24 cellular contexts compared by ENCODE assay signal in genomic region chr4:183400035-183400434, GRCh38.
"Had no signal": no experiment of that assay in that cellular context is flagged by ENCODE, and none has a peak within 500 bp of the region (broad histone marks: within the 10 kb centered on the region; RNA-seq: fewer than 3 reads in every experiment).

No MANE protein-coding gene starts in this region.

- H3K36me3 Mint-ChIP-seq: activated naive CD8-positive, alpha-beta T cell treated with anti-CD3 and anti-CD28 coated beads, Interleukin-2, amount 10 ng/mL, durations not matched to agents 7 days and 5 days; memory B cell; neural progenitor cell; stimulated activated naive B cell treated with anti-CD40 and anti-IgM and Interleukin-4, amounts not matched to agents 10 μg/mL and 1 μg/mL and 100 μg/mL, for 72 hours had no signal

- H3K4me1 ChIP-seq: neural progenitor cell had no signal

- H3K9me3 Mint-ChIP-seq: activated naive CD8-positive, alpha-beta T cell treated with anti-CD3 and anti-CD28 coated beads, Interleukin-2, amount 10 ng/mL, durations not matched to agents 7 days and 5 days; activated T-cell treated with anti-CD3 and anti-CD28 coated beads, Interleukin-2, amount 50 U/mL, for 24 hours; activated T-helper 2 cell treated with anti-CD3 and anti-CD28 coated beads, Interferon-gamma antibody, Interleukin-2, Interleukin-4, amounts not matched to agents 10 μg/mL and 5 μg/mL and 100 μg/mL, durations not matched to agents 14 hours and 24 hours and 36 hours; memory B cell; neural progenitor cell; stimulated activated naive B cell treated with anti-CD40 and anti-IgM and Interleukin-4, amounts not matched to agents 10 μg/mL and 1 μg/mL and 100 μg/mL, for 72 hours had no signal

- H3K27me3 ChIP-seq: heart right ventricle, sigmoid colon, transverse colon, uterus had no signal

- H3K4me2 ChIP-seq: neural progenitor cell, smooth muscle cell had no signal

- H3K4me3 ChIP-seq: coronary artery, heart right ventricle, neural progenitor cell, sigmoid colon, smooth muscle cell, transverse colon, uterus had no signal

- ATAC-seq: left cardiac atrium; stimulated activated naive B cell treated with anti-CD40 and anti-IgM and Interleukin-4, amounts not matched to agents 10 μg/mL and 1 μg/mL and 100 μg/mL, for 72 hours had no signal

- H3K4me3 Mint-ChIP-seq: activated naive CD8-positive, alpha-beta T cell treated with anti-CD3 and anti-CD28 coated beads, Interleukin-2, amount 10 ng/mL, durations not matched to agents 7 days and 5 days; activated T-cell treated with anti-CD3 and anti-CD28 coated beads, Interleukin-2, amount 50 U/mL, for 24 hours; memory B cell; neural progenitor cell; stimulated activated naive B cell treated with anti-CD40 and anti-IgM and Interleukin-4, amounts not matched to agents 10 μg/mL and 1 μg/mL and 100 μg/mL, for 72 hours had no signal

- H3K9ac ChIP-seq: neural progenitor cell had no signal

- H3K9me3 ChIP-seq: heart right ventricle, sigmoid colon, transverse colon, uterus had no signal

- DNase-seq: activated CD4-positive, alpha-beta T cell treated with anti-CD3 and anti-CD28 coated beads for 1 hour; activated CD4-positive, alpha-beta T cell treated with anti-CD3 and anti-CD28 coated beads, Interleukin-2, amount 50 U/mL, for 4 hours; activated CD8-positive, alpha-beta memory T cell treated with anti-CD3 and anti-CD28 coated beads for 24 hours; activated CD8-positive, alpha-beta memory T cell treated with anti-CD3 and anti-CD28 coated beads, Interleukin-2, amount 50 U/mL, for 4 hours; activated naive CD4-positive, alpha-beta T cell; activated naive CD8-positive, alpha-beta T cell treated with anti-CD3 and anti-CD28 coated beads, Interleukin-2, amount 10 ng/mL, durations not matched to agents 7 days and 5 days; activated T-cell treated with anti-CD3 and anti-CD28 coated beads, Interleukin-2, amount 50 U/mL, for 24 hours; amniotic stem cell; heart right ventricle; left cardiac atrium; stimulated activated CD4-positive, alpha-beta T cell treated with anti-CD3 and anti-CD28 coated beads, Interleukin-15, amount 100 ng/mL, for 24 hours; stimulated activated CD4-positive, alpha-beta T cell treated with anti-CD3 and anti-CD28 coated beads, Interleukin-2, amount 100 ng/mL, for 48 hours; stimulated activated CD8-positive, alpha-beta memory T cell treated with anti-CD3 and anti-CD28 coated beads, Interleukin-4, amount 100 ng/mL, for 48 hours; stimulated activated naive B cell treated with anti-CD40 and anti-IgM and Interleukin-4, amounts not matched to agents 10 μg/mL and 1 μg/mL and 100 μg/mL, for 72 hours; T-helper 9 cell; transverse colon; uterus had no signal

- H3K27ac Mint-ChIP-seq: activated naive CD8-positive, alpha-beta T cell treated with anti-CD3 and anti-CD28 coated beads, Interleukin-2, amount 10 ng/mL, durations not matched to agents 7 days and 5 days; activated T-cell treated with anti-CD3 and anti-CD28 coated beads, Interleukin-2, amount 50 U/mL, for 24 hours; activated T-helper 2 cell treated with anti-CD3 and anti-CD28 coated beads, Interferon-gamma antibody, Interleukin-2, Interleukin-4, amounts not matched to agents 10 μg/mL and 5 μg/mL and 100 μg/mL, durations not matched to agents 14 hours and 24 hours and 36 hours; memory B cell; neural progenitor cell; stimulated activated naive B cell treated with anti-CD40 and anti-IgM and Interleukin-4, amounts not matched to agents 10 μg/mL and 1 μg/mL and 100 μg/mL, for 72 hours had no signal

- H3K27ac ChIP-seq: epithelial cell of prostate, neural progenitor cell, sigmoid colon, transverse colon, uterus had no signal

- H3K36me3 ChIP-seq: heart right ventricle, neural progenitor cell, sigmoid colon, transverse colon, uterus had no signal
